8 cellular contexts compared by ENCODE assay signal in the genomic region with DNA sequence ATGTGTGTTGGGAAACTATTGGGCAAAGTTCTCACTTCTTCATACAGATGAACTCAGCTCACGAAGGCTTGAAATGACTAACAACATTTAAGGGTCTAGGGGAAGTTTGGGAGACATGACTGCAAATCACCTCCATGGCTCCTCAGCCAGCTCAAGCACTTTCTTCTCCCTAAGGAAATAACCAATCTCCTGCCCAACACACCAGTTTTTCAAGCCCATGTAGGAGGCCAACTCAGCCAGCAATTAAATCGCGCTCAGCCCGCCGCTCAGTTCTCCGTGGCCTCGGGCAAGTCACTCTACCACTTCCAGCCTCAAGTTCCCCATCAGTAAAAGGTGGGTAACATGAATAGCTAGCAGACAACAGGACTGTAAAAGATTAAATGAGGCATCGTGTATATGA. TPM values are rescaled to one million over a fixed set of nuclear protein-coding genes. Genes with fewer than 3 reads are reported as not detected.
DNase-seq lines count a peak whose midpoint lies in the region; ATAC-seq, FAIRE-seq and TF ChIP-seq lines count a peak whose summit lies in the region.

No MANE protein-coding gene starts in this region.

- peaks cover 4% of the 10 kb centered on the region for H3K36me3 ChIP-seq in CD4-positive, alpha-beta memory T cell (ENCODE audit: insufficient read depth, low read length)
- H3K36me3 ChIP-seq in HUES6 (ENCODE audit: control insufficient read depth, insufficient read depth, low read length): peaks cover 23% of the 10 kb centered on the region
- no peaks in the 10 kb centered on the region for H3K36me3 ChIP-seq in kidney (ENCODE audit: control insufficient read depth in 1 of 2, insufficient read depth in 2 of 2, low read length in 2 of 2)
- H3K36me3 ChIP-seq in stomach: peaks cover 1 to 11% (median 6%) of the 10 kb centered on the region in 4 donors

- peaks cover 0 to 5% (median 0%) of the 10 kb centered on the region in 8 donors for H3K9me3 Mint-ChIP-seq in CD4-positive, alpha-beta memory T cell
- no peaks in the 10 kb centered on the region for H3K9me3 Mint-ChIP-seq in activated naive CD8-positive, alpha-beta T cell treated with anti-CD3 and anti-CD28 coated beads, Interleukin-2, amount 10 ng/mL, durations not matched to agents 7 days and 5 days

- peak overlapping the region; percentile 74 to 84 for H3K4me3 ChIP-seq in CD4-positive, alpha-beta memory T cell (ENCODE audit: low read length in 2 of 2)
- H3K4me3 ChIP-seq in HUES6 (ENCODE audit: low read depth, low read length) (peak overlapping the region; percentile 90), kidney (ENCODE audit: low read length in 2 of 2) (peak overlapping the region; percentile 69 to 85), stomach (peak overlapping the region; percentile 68 to 82 (median 78))

- H3K27me3 ChIP-seq in CD4-positive, alpha-beta memory T cell (ENCODE audit: insufficient read depth, low read length): no peaks in the 10 kb centered on the region
- no peaks in the 10 kb centered on the region for H3K27me3 ChIP-seq in HUES6 (ENCODE audit: control insufficient read depth, insufficient read depth, low read length)
- H3K27me3 ChIP-seq in stomach: no peaks in the 10 kb centered on the region

- H3K9me3 ChIP-seq in CD4-positive, alpha-beta memory T cell (ENCODE audit: control insufficient read depth in 1 of 2, low read length in 2 of 2): no peaks in the 10 kb centered on the region
- H3K9me3 ChIP-seq in HUES6 (ENCODE audit: control insufficient read depth, insufficient read depth, low read depth, low read length) (no peaks in the 10 kb centered on the region), kidney (ENCODE audit: control insufficient read depth in 1 of 2, low read length in 2 of 2) (no peaks in the 10 kb centered on the region), stomach (no peaks in the 10 kb centered on the region)

- TF ChIP-seq CTCF in kidney (IDR thresholded peaks at IDR 0.05; ENCODE audit: borderline replicate concordance, extremely low read depth, insufficient read depth): no peak
- no peak for TF ChIP-seq CTCF in stomach (IDR thresholded peaks at IDR 0.05)

- 0 to 1% (median 0%) methylated on average over 8 of the region's 8 CpGs for WGBS in stomach, 5 donors

- no peak for ATAC-seq in activated naive CD8-positive, alpha-beta T cell treated with anti-CD3 and anti-CD28 coated beads, Interleukin-2, amount 10 ng/mL, durations not matched to agents 7 days and 5 days (ENCODE audit: low read depth)

- POLR2A ChIA-PET in CD4-positive, alpha-beta memory T cell (lab: Charles Lee; ENCODE audit: partially characterized antibody): interaction anchor here (0.9 to 3.9 kb wide), 18 partner anchors 10 to 917 kb away, joined by 3 to 59 read pairs (median 6); partner anchors contain the start of genes ARFGAP3 and CYB5R3
- POLR2A ChIA-PET in activated naive CD8-positive, alpha-beta T cell treated with anti-CD3 and anti-CD28 coated beads, Interleukin-2, amount 10 ng/mL, durations not matched to agents 7 days and 5 days (lab: Charles Lee): interaction anchor here (0.9 to 3.5 kb wide), 21 partner anchors 12 to 1232 kb away, joined by 3 to 61 read pairs (median 5); partner anchors contain the start of genes A4GALT, ARFGAP3, CYB5R3 and DESI1

- no peak for TF ChIP-seq EP300 in stomach (IDR thresholded peaks at IDR 0.05)

- peaks cover 37 to 75% (median 50%) of the 10 kb centered on the region in 4 donors for H3K4me1 Mint-ChIP-seq in CD4-positive, alpha-beta memory T cell
- H3K4me1 Mint-ChIP-seq in activated naive CD8-positive, alpha-beta T cell treated with anti-CD3 and anti-CD28 coated beads, Interleukin-2, amount 10 ng/mL, durations not matched to agents 7 days and 5 days: peaks cover 35% of the 10 kb centered on the region

- peaks cover 61% of the 10 kb centered on the region for H3K4me1 ChIP-seq in CD4-positive, alpha-beta memory T cell (ENCODE audit: insufficient read depth, low read length)
- H3K4me1 ChIP-seq in HUES6 (ENCODE audit: control insufficient read depth, insufficient read depth, low read length) (peaks cover 15% of the 10 kb centered on the region), kidney (ENCODE audit: control insufficient read depth in 1 of 2, insufficient read depth in 1 of 2, low read depth in 1 of 2, low read length in 2 of 2) (peaks cover 34 to 38% of the 10 kb centered on the region in 2 donors), stomach (peaks cover 59 to 79% (median 74%) of the 10 kb centered on the region in 4 donors)

- FAIRE-seq in kidney (lab: Jason Lieb, UNC): no peak

- no peaks in the 10 kb centered on the region for H3K27me3 Mint-ChIP-seq in CD4-positive, alpha-beta memory T cell
- no peaks in the 10 kb centered on the region for H3K27me3 Mint-ChIP-seq in activated naive CD8-positive, alpha-beta T cell treated with anti-CD3 and anti-CD28 coated beads, Interleukin-2, amount 10 ng/mL, durations not matched to agents 7 days and 5 days

- peak overlapping the region; percentile 93 to 100 (median 97) for H3K27ac Mint-ChIP-seq in CD4-positive, alpha-beta memory T cell
- peak overlapping the region; percentile 95 for H3K27ac Mint-ChIP-seq in activated naive CD8-positive, alpha-beta T cell treated with anti-CD3 and anti-CD28 coated beads, Interleukin-2, amount 10 ng/mL, durations not matched to agents 7 days and 5 days

- no peak for DNase-seq in CD4-positive, alpha-beta memory T cell
- no peak for DNase-seq in activated naive CD8-positive, alpha-beta T cell treated with anti-CD3 and anti-CD28 coated beads, Interleukin-2, amount 10 ng/mL, durations not matched to agents 7 days and 5 days
- peak; percentile 72 for DNase-seq in kidney
- DNase-seq in stomach: no peak
- no peak for DNase-seq in kidney glomerular epithelial cell (lab: John Stamatoyannopoulos, UW)
- no peak for DNase-seq in foreskin melanocyte
- no peak for DNase-seq in activated CD4-positive, CD25-positive, alpha-beta regulatory T cell treated with anti-CD3 and anti-CD28 coated beads, Interleukin-2, amount 50 U/mL, for 72 hours

- peak overlapping the region; percentile 88 to 97 (median 92) for H3K4me3 Mint-ChIP-seq in CD4-positive, alpha-beta memory T cell
- H3K4me3 Mint-ChIP-seq in activated naive CD8-positive, alpha-beta T cell treated with anti-CD3 and anti-CD28 coated beads, Interleukin-2, amount 10 ng/mL, durations not matched to agents 7 days and 5 days: peak overlapping the region; percentile 96

- H3K36me3 Mint-ChIP-seq in CD4-positive, alpha-beta memory T cell: peaks cover 8 to 41% of the 10 kb centered on the region in 2 donors
- H3K36me3 Mint-ChIP-seq in activated naive CD8-positive, alpha-beta T cell treated with anti-CD3 and anti-CD28 coated beads, Interleukin-2, amount 10 ng/mL, durations not matched to agents 7 days and 5 days: peaks cover 10% of the 10 kb centered on the region

- CTCF ChIA-PET in CD4-positive, alpha-beta memory T cell (lab: Charles Lee; ENCODE audit: partially characterized antibody): no interaction called here

- no peak for TF ChIP-seq POLR2A in stomach (IDR thresholded peaks at IDR 0.05)

- H3K9ac ChIP-seq in HUES6 (ENCODE audit: low read length): peak overlapping the region; percentile 95
- peak overlapping the region; percentile 68 to 85 for H3K9ac ChIP-seq in kidney (ENCODE audit: low read length in 2 of 2)

- peak overlapping the region; percentile 90 for H3K27ac ChIP-seq in CD4-positive, alpha-beta memory T cell (ENCODE audit: low read depth, low read length)
- H3K27ac ChIP-seq in HUES6 (ENCODE audit: low read depth, low read length) (peak overlapping the region; percentile 99), kidney (ENCODE audit: low read depth in 2 of 2, low read length in 2 of 2) (peak overlapping the region; percentile 97 to 98), stomach (peak overlapping the region; percentile 93 to 97 (median 96))

- intact Hi-C loops in CD4-positive, alpha-beta memory T cell (cut with micrococcal nuclease): loop anchor here (1.0 to 10.0 kb wide), 4 partner anchors 32 to 539 kb away; partner anchors contain the start of genes NAGA, PACSIN2, PHETA2 and SMDT1
- intact Hi-C loops in kidney (cut with DNase I) (no loop called here), stomach (cut with DNase I; ENCODE audit: low total_unique reads) (no loop called here)

RNA-seq across cellular contexts. Expression of gene POLDIP3, which starts 0.8 kb away (rescaled TPM):
- total RNA-seq in CD4-positive, alpha-beta memory T cell: 10 to 100 TPM; 80.6 to 82.3 TPM
- polyA plus RNA-seq in CD4-positive, alpha-beta memory T cell: 10 to 100 TPM; 66.1 to 74.9 TPM
- total RNA-seq in activated naive CD8-positive, alpha-beta T cell treated with anti-CD3 and anti-CD28 coated beads, Interleukin-2, amount 10 ng/mL, durations not matched to agents 7 days and 5 days: 10 to 100 TPM; 84.7 to 86.0 TPM
- 67.9 TPM for total RNA-seq in kidney
- polyA plus RNA-seq in kidney (ENCODE audit: insufficient read depth, low read depth, low replicate concordance): 44.1 TPM
- total RNA-seq in stomach: 10 to 100 TPM; 21.6 to 60.8 (median 39.1) TPM
- 10 to 100 TPM; 30.2 to 36.4 (median 33.3) TPM for polyA plus RNA-seq in stomach

RNA-seq across cellular contexts. Expression of gene ATP5MGL, which starts 26.5 kb away (rescaled TPM):
- total RNA-seq in CD4-positive, alpha-beta memory T cell: 1 to 10 TPM; 1.9 to 2.1 TPM
- polyA plus RNA-seq in CD4-positive, alpha-beta memory T cell: under 1 TPM in 1 of 2 donors, not detected in 1; 0.78 TPM
- 1 to 10 TPM; 1.3 to 1.9 TPM for total RNA-seq in activated naive CD8-positive, alpha-beta T cell treated with anti-CD3 and anti-CD28 coated beads, Interleukin-2, amount 10 ng/mL, durations not matched to agents 7 days and 5 days
- total RNA-seq in kidney (0.88 TPM), stomach (under 1 TPM in 1 of 5 donors, not detected in 4; 0.73 TPM)
- polyA plus RNA-seq in kidney (ENCODE audit: insufficient read depth, low read depth, low replicate concordance) (not detected), stomach (not detected)

RNA-seq across cellular contexts. Expression of gene CYB5R3, which starts 35.3 kb away (rescaled TPM):
- 10 to 100 TPM; 42.7 to 43.2 TPM for total RNA-seq in CD4-positive, alpha-beta memory T cell
- 10 to 100 TPM; 46.4 to 91.1 TPM for polyA plus RNA-seq in CD4-positive, alpha-beta memory T cell
- 10 to 100 TPM; 61.3 to 65.4 TPM for total RNA-seq in activated naive CD8-positive, alpha-beta T cell treated with anti-CD3 and anti-CD28 coated beads, Interleukin-2, amount 10 ng/mL, durations not matched to agents 7 days and 5 days
- total RNA-seq in kidney (426 TPM), stomach (100 to 1,000 TPM in 2 of 5 donors, 10 to 100 TPM in 3; 33.6 to 156 (median 44.6) TPM)
- polyA plus RNA-seq in kidney (ENCODE audit: insufficient read depth, low read depth, low replicate concordance) (287 TPM), stomach (100 to 1,000 TPM in 1 of 3 donors, 10 to 100 TPM in 2; 75.6 to 116 (median 88.5) TPM)
